In genomic region chr10:126905776-126906703, GRCh38 we compare ENCODE assay signal across 9 cellular contexts. TPM values are rescaled to one million over a fixed set of nuclear protein-coding genes. Genes with fewer than 3 reads are reported as not detected.
DNase-seq lines count a peak whose midpoint lies in the region; FAIRE-seq and TF ChIP-seq lines count a peak whose summit lies in the region.
"Had no signal": no experiment of that assay in that cellular context is flagged by ENCODE, and none has a peak within 500 bp of the region (broad histone marks: within the 10 kb centered on the region; RNA-seq: fewer than 3 reads in every experiment).

No MANE protein-coding gene starts in this region.

- H3K4me3 ChIP-seq in smooth muscle cell, result peak overlapping the region; percentile 96

- H3K4me2 ChIP-seq in smooth muscle cell, result peak overlapping the region; percentile 93

- FAIRE-seq in GM12892 (lab: Jason Lieb, UNC), result no peak

- TF ChIP-seq CTCF in smooth muscle cell (IDR thresholded peaks at IDR 0.05; ENCODE audit: borderline replicate concordance, insufficient read depth, poor library complexity, severe bottlenecking), result no peak

- no peak for TF ChIP-seq POLR2A in GM12892 (IDR thresholded peaks at IDR 0.05; ENCODE audit: low read depth, low read length)

- H3K9me3 ChIP-seq in smooth muscle cell (replicated peaks; ENCODE audit: low read depth), result no peaks in the 10 kb centered on the region

- peaks cover 8% of the 10 kb centered on the region for H3K4me1 ChIP-seq in smooth muscle cell (ENCODE audit: low read depth)

- peak overlapping the region; percentile 71 for H3K27ac ChIP-seq in smooth muscle cell (ENCODE audit: low read depth)

- H2AFZ ChIP-seq in smooth muscle cell (ENCODE audit: low read depth), result peak overlapping the region; percentile 90

- peak overlapping the region; percentile 83 for H3K9ac ChIP-seq in smooth muscle cell (ENCODE audit: low read depth)

- no peaks in the 10 kb centered on the region for H3K36me3 ChIP-seq in smooth muscle cell (ENCODE audit: low read depth)

- no peaks in the 10 kb centered on the region for H3K27me3 ChIP-seq in smooth muscle cell (ENCODE audit: low read depth)

- no peaks in the 10 kb centered on the region for H3F3A ChIP-seq in smooth muscle cell (ENCODE audit: low read depth)

- peaks cover 44% of the 10 kb centered on the region for H3K79me2 ChIP-seq in smooth muscle cell (ENCODE audit: low read depth)

- CTCF ChIA-PET in HEK293T (lab: Yijun Ruan, JAX), result no interaction called here

- H4K20me1 ChIP-seq in smooth muscle cell (ENCODE audit: low read depth), result peaks cover 47% of the 10 kb centered on the region

- DNase-seq in HEK293T (ENCODE audit: extremely low spot score) (peak; percentile 56), astrocyte of the hippocampus (ENCODE audit: low read depth, low spot score) (peak; percentile 74), iPS-NIHi11 (ENCODE audit: low spot score) (peak; percentile 77), smooth muscle cell (lab: John Stamatoyannopoulos, UW; ENCODE audit: unreplicated experiment) (peak; percentile 35), GM12892 (ENCODE audit: insufficient read length) (no peak), HUDEP-2 (lab: John Stamatoyannopoulos, UW; ENCODE audit: unreplicated experiment in 76 of 76) (no peak), LoVo (ENCODE audit: low spot score) (no peak)
- no peak for DNase-seq in stimulated activated naive CD4-positive, alpha-beta T cell treated with Interleukin-2 at 50 U/mL for 16 hours (lab: John Stamatoyannopoulos, UW)

- POLR2A ChIA-PET in HEK293T (lab: Yijun Ruan, JAX), result interaction anchor here (1.1 kb wide), 1 partner anchor 8 kb away, joined by 4 read pairs; no protein-coding TSS in a partner anchor

- WGBS in smooth muscle cell (ENCODE audit: low lambda C conversion rate), result 8% methylated on average over 56 of the region's 84 CpGs

TF ChIP-seq in HEK293T, 16 proteins besides CTCF, POLR2A, EP300 and RAD21:
- TF ChIP-seq L3MBTL2 (conservative IDR thresholded peaks at IDR 0.05) (0 out of 2 replicates have a peak, but pooled peaks have one; percentile 14), ELF4 (IDR thresholded peaks at IDR 0.05) (no peak)

RNA-seq across cellular contexts. Expression of gene DOCK1, which starts 0.8 kb away (rescaled TPM):
- total RNA-seq in smooth muscle cell, result 37.1 and 51.6 TPM in 2 replicates
- 18.3 and 18.4 TPM in 2 replicates for polyA plus RNA-seq in smooth muscle cell
- not detected for polyA plus RNA-seq in GM12892 (2012; ENCODE audit: missing spikeins)
- polyA plus RNA-seq: IgD-negative memory B cell had no signal

Comparison
In these comparisons a context has a peak if more than half of its experiments do, and no peak if none do; other contexts are left out.
1. DNase-seq: peak in HEK293T (single experiment), astrocyte of the hippocampus (single experiment), iPS-NIHi11 (single experiment) and smooth muscle cell (single experiment); none in GM12892 (single experiment), stimulated activated naive CD4-positive, alpha-beta T cell treated with Interleukin-2 at 50 U/mL for 16 hours (single experiment), HUDEP-2 (0 of 76) and LoVo (single experiment).